Comparison of ENCODE assay signal across 16 cellular contexts in the genomic region with DNA sequence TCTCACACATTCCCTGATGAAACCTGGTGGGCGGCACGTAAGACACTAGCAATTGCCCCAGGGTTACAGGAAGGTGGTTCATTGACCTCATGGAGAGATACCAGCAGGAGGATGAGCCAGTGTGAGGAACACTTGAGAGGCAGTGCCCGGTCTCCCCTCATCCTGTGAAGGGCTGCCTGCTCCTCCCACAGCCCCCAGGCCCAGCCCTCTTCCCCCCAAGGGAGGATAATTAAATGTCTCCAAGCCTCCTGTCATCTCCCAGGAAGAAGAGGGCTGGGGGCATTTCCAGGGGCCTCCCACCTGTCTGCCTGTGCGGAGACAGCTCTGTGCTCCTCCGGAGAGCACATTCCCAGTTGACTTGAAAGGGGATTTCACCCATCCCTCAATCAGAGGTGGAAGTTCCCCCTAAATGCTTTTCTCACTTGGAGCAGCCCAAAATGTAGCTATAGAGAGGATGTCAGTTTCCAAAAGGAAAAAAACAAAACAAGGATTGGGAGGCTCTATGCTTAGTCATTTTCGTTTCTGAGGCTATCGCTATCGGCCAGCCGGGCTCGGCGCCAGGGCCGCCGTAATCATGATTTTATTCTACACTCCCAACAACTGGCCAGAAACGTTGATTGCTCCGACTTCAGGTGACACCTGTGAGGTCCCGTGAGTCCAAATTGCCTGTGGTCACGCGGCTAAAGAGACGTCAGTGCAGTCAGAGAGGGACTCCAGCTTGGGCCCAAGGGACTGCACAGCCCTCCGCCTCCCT. TPM values are rescaled to one million over a fixed set of nuclear protein-coding genes. Genes with fewer than 3 reads are reported as not detected.
A peak's percentile ranks its signal among the peaks of the same experiment; 100 is the strongest.
DNase-seq lines count a peak whose midpoint lies in the region; ATAC-seq and TF ChIP-seq lines count a peak whose summit lies in the region.
"Had no signal": no experiment of that assay in that cellular context is flagged by ENCODE, and none has a peak within 500 bp of the region (broad histone marks: within the 10 kb centered on the region; RNA-seq: fewer than 3 reads in every experiment).

No MANE protein-coding gene starts in this region.

- no peak overlapping the region; the same call in 1 of the 2 replicates for H3K27ac Mint-ChIP-seq in GM23338
- no peak overlapping the region for H3K27ac Mint-ChIP-seq in chondrocyte (ENCODE audit: unreplicated experiment)
- H3K27ac Mint-ChIP-seq: activated CD4-positive, alpha-beta T cell treated with anti-CD3 and anti-CD28 coated beads for 36 hours; activated T-cell treated with anti-CD3 and anti-CD28 coated beads, Interleukin-2, amount 50 U/mL, for 72 hours; CD8-positive, alpha-beta memory T cell; T-helper 1 cell treated with Interleukin-12 subunit alpha and Interleukin-12 subunit beta and Interleukin-4 antibody, amounts not matched to agents 30 μg/mL and 1 μg/mL, for 36 hours had no signal

- no peaks in the 10 kb centered on the region for H3K9me3 ChIP-seq in BLaER1
- H3K9me3 ChIP-seq in mucosa of descending colon = no peaks in the 10 kb centered on the region
- H3K9me3 ChIP-seq: heart right ventricle, suprapubic skin had no signal

- peaks cover 44% of the 10 kb centered on the region for H3K4me1 ChIP-seq in BLaER1
- peaks cover 10% of the 10 kb centered on the region for H3K4me1 ChIP-seq in GM23338 (ENCODE audit: insufficient read depth)
- no peaks in the 10 kb centered on the region for H3K4me1 ChIP-seq in mucosa of descending colon (ENCODE audit: low read depth)
- H3K4me1 ChIP-seq: suprapubic skin had no signal

- H3K4me3 Mint-ChIP-seq in GM23338 = no peak overlapping the region
- H3K4me3 Mint-ChIP-seq in chondrocyte (ENCODE audit: unreplicated experiment) = no peak overlapping the region
- H3K4me3 Mint-ChIP-seq: activated CD4-positive, alpha-beta T cell treated with anti-CD3 and anti-CD28 coated beads for 36 hours; activated T-cell treated with anti-CD3 and anti-CD28 coated beads, Interleukin-2, amount 50 U/mL, for 72 hours; CD8-positive, alpha-beta memory T cell; T-helper 1 cell treated with Interleukin-12 subunit alpha and Interleukin-12 subunit beta and Interleukin-4 antibody, amounts not matched to agents 30 μg/mL and 1 μg/mL, for 36 hours had no signal

- peak overlapping the region; percentile 43; the same call in 1 of the 2 replicates for H2AFZ ChIP-seq in GM23338

- peaks cover 24% of the 10 kb centered on the region for H3K27me3 Mint-ChIP-seq in GM23338 (ENCODE audit: insufficient read depth, low read depth, poor library complexity)
- peaks cover 10% of the 10 kb centered on the region for H3K27me3 Mint-ChIP-seq in chondrocyte (ENCODE audit: low read depth)

- H3K27ac ChIP-seq in BLaER1 (0 out of 2 replicates have a peak overlapping the region, but pooled peaks have one; percentile 16), GM23338 (ENCODE audit: low read depth) (no peak overlapping the region)
- H3K27ac ChIP-seq: heart right ventricle, HL-60, suprapubic skin had no signal

- H3K36me3 Mint-ChIP-seq in GM23338 (ENCODE audit: low read depth) (no peaks in the 10 kb centered on the region), chondrocyte (ENCODE audit: low read depth) (no peaks in the 10 kb centered on the region)

- intact Hi-C loops in mucosa of descending colon (cut with DNase I, micrococcal nuclease) = no loop called here

- no peak for TF ChIP-seq CTCF in GM23338 (conservative IDR thresholded peaks at IDR 0.05; ENCODE audit: low read depth in 2 of 2)
- TF ChIP-seq CTCF in chondrocyte (IDR thresholded peaks at IDR 0.05) = no peak
- no peak for TF ChIP-seq CTCF in mucosa of descending colon (IDR thresholded peaks at IDR 0.05)

- H3K27me3 ChIP-seq in BLaER1 (peaks cover 11% of the 10 kb centered on the region), GM23338 (ENCODE audit: insufficient read depth) (peaks cover 3% of the 10 kb centered on the region; the same call in 1 of the 2 replicates)

- 0 out of 2 replicates have a peak, but pooled peaks cover 3% of the 10 kb centered on the region for H3F3A ChIP-seq in GM23338 (replicated peaks; ENCODE audit: low read depth)

- H4K20me1 ChIP-seq in BLaER1 (peaks cover 2% of the 10 kb centered on the region; the same call in 1 of the 2 replicates), GM23338 (replicated peaks; ENCODE audit: insufficient read depth) (no peaks in the 10 kb centered on the region)

- ATAC-seq in GM23338 = no peak
- peak; percentile 57 for ATAC-seq in mucosa of descending colon
- no peak for ATAC-seq in HG03095 (IDR thresholded peaks at IDR 0.05; ENCODE audit: unreplicated experiment)
- ATAC-seq in HG03139 (IDR thresholded peaks at IDR 0.05; ENCODE audit: unreplicated experiment) = no peak
- ATAC-seq: activated CD4-positive, alpha-beta T cell treated with anti-CD3 and anti-CD28 coated beads for 36 hours; activated T-cell treated with anti-CD3 and anti-CD28 coated beads, Interleukin-2, amount 50 U/mL, for 72 hours; left lobe of liver had no signal

- H3K79me2 ChIP-seq in GM23338 (replicated peaks; ENCODE audit: insufficient read depth) = no peaks in the 10 kb centered on the region

- no peaks in the 10 kb centered on the region; the same call in 2 of the 3 replicates for H3K9me3 Mint-ChIP-seq in GM23338
- H3K9me3 Mint-ChIP-seq in chondrocyte (ENCODE audit: low read depth) = peaks cover 2% of the 10 kb centered on the region
- H3K9me3 Mint-ChIP-seq: activated T-cell treated with anti-CD3 and anti-CD28 coated beads, Interleukin-2, amount 50 U/mL, for 72 hours; CD8-positive, alpha-beta memory T cell; T-helper 1 cell treated with Interleukin-12 subunit alpha and Interleukin-12 subunit beta and Interleukin-4 antibody, amounts not matched to agents 30 μg/mL and 1 μg/mL, for 36 hours had no signal

- H3K4me2 ChIP-seq in BLaER1 (peak overlapping the region; percentile 84), GM23338 (no peak overlapping the region)

- H3K9me2 ChIP-seq in GM23338 (ENCODE audit: insufficient read depth) = no peaks in the 10 kb centered on the region

- H3K4me3 ChIP-seq in BLaER1 (no peak overlapping the region), GM23338 (no peak overlapping the region), mucosa of descending colon (no peak overlapping the region)
- H3K4me3 ChIP-seq: suprapubic skin had no signal

- H3K4me1 Mint-ChIP-seq in GM23338 = peaks cover 44% of the 10 kb centered on the region
- H3K4me1 Mint-ChIP-seq in chondrocyte (ENCODE audit: low read depth) = no peaks in the 10 kb centered on the region
- H3K4me1 Mint-ChIP-seq: activated CD4-positive, alpha-beta T cell treated with anti-CD3 and anti-CD28 coated beads for 36 hours; CD8-positive, alpha-beta memory T cell had no signal

- H3K36me3 ChIP-seq in BLaER1 (no peaks in the 10 kb centered on the region), GM23338 (ENCODE audit: insufficient read depth) (no peaks in the 10 kb centered on the region), mucosa of descending colon (ENCODE audit: low read depth) (no peaks in the 10 kb centered on the region)
- H3K36me3 ChIP-seq: heart right ventricle, suprapubic skin had no signal

- H3K9ac ChIP-seq in BLaER1 = no peak overlapping the region

- no peak for DNase-seq in GM23338 (ENCODE audit: low spot score)
- DNase-seq in chondrocyte (ENCODE audit: low spot score) = peak; percentile 50
- peak in 2 of 3 donors; percentile 62 to 67 for DNase-seq in mucosa of descending colon
- DNase-seq in NCI-H2227 treated with DMSO at 0.1 percent for 48 hours (lab: John Stamatoyannopoulos, UW) = no peak
- DNase-seq: activated CD4-positive, alpha-beta T cell treated with anti-CD3 and anti-CD28 coated beads for 36 hours; activated T-cell treated with anti-CD3 and anti-CD28 coated beads, Interleukin-2, amount 50 U/mL, for 72 hours; CD8-positive, alpha-beta memory T cell; HCEC 1CT had no signal

TF ChIP-seq in GM23338, 12 proteins besides CTCF, POLR2A, EP300 and RAD21 (continues in another document):
- no peak for TF ChIP-seq POLR2AphosphoS5 (IDR thresholded peaks at IDR 0.05; ENCODE audit: low read depth)
- TF ChIP-seq, protein P1, sequence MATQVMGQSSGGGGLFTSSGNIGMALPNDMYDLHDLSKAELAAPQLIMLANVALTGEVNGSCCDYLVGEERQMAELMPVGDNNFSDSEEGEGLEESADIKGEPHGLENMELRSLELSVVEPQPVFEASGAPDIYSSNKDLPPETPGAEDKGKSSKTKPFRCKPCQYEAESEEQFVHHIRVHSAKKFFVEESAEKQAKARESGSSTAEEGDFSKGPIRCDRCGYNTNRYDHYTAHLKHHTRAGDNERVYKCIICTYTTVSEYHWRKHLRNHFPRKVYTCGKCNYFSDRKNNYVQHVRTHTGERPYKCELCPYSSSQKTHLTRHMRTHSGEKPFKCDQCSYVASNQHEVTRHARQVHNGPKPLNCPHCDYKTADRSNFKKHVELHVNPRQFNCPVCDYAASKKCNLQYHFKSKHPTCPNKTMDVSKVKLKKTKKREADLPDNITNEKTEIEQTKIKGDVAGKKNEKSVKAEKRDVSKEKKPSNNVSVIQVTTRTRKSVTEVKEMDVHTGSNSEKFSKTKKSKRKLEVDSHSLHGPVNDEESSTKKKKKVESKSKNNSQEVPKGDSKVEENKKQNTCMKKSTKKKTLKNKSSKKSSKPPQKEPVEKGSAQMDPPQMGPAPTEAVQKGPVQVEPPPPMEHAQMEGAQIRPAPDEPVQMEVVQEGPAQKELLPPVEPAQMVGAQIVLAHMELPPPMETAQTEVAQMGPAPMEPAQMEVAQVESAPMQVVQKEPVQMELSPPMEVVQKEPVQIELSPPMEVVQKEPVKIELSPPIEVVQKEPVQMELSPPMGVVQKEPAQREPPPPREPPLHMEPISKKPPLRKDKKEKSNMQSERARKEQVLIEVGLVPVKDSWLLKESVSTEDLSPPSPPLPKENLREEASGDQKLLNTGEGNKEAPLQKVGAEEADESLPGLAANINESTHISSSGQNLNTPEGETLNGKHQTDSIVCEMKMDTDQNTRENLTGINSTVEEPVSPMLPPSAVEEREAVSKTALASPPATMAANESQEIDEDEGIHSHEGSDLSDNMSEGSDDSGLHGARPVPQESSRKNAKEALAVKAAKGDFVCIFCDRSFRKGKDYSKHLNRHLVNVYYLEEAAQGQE (IDR thresholded peaks at IDR 0.05; ENCODE audit: unreplicated experiment) = no peak

RNA-seq across cellular contexts. Expression of a gene that starts 7.1 kb away (rescaled TPM):
- 0.70 and 1.5 TPM in 2 replicates for total RNA-seq in GM23338 (2014; rRNA removed; shearing (Covaris generic))
- 0.11 and 0.19 TPM in 2 replicates for polyA plus RNA-seq in GM23338 (2016; fragmentation: Nextera tagmentation; extraction: Ambion mirVana)
- total RNA-seq in chondrocyte = not detected in 3 replicates
- total RNA-seq in mucosa of descending colon = under 1 TPM; 0.32 to 0.99 (median 0.78) TPM
- total RNA-seq: activated CD4-positive, alpha-beta T cell treated with anti-CD3 and anti-CD28 coated beads for 36 hours; activated T-cell treated with anti-CD3 and anti-CD28 coated beads, Interleukin-2, amount 50 U/mL, for 72 hours; CD8-positive, alpha-beta memory T cell; left lobe of liver; suprapubic skin had no signal
- polyA plus RNA-seq: CD8-positive, alpha-beta memory T cell had no signal

Comparison
In these comparisons a context has a peak if more than half of its experiments do, and no peak if none do; other contexts are left out.
1. DNase-seq: peak in chondrocyte (single experiment) and mucosa of descending colon (2 of 3); none in GM23338 (single experiment) and NCI-H2227 treated with DMSO at 0.1 percent for 48 hours (single experiment).